9 cellular contexts compared by ENCODE assay signal in the genomic region with DNA sequence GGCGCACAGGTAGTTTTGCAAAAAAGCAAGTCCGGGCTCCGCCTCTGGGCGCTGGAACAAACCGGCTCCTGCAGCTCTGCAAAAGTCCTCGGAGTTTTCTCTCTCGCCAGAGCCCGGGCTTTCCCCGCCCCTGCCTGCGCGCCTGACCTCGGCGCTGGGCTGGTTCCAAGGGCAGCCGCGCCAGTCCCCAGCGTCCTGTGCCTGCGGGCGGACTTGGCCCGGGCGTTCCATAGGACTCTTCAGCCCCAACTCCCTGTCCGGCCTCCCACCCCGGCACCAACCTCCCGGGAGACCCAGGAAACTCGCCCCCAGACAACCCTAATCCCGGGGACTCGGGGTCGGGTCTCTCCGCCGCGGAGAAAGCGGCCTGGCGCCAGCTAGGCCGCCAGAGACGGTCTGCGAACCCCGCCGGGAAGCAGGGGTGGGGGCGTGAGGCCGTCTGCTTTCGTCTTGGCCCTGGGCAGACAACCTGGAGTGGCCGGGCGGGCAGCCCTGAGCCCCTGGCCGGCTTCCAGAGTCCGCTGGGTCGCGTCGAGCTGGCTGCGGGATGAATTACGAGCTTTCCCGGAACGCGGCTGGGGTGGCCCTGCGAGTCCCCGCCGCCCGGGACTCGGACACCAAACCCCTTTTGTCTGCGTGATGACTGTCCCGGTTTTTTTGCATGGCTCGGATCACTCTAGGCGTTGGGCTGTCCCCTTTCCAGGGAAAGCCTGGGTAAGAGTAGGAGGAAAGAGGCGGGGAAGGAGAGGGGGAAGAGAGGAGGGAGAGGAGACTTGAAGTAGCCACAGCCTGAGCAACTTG. TPM values are rescaled to one million over a fixed set of nuclear protein-coding genes. Genes with fewer than 3 reads are reported as not detected.
A peak's percentile ranks its signal among the peaks of the same experiment; 100 is the strongest.
DNase-seq lines count a peak whose midpoint lies in the region; ATAC-seq and TF ChIP-seq lines count a peak whose summit lies in the region.
"Had no signal": no experiment of that assay in that cellular context is flagged by ENCODE, and none has a peak within 500 bp of the region (broad histone marks: within the 10 kb centered on the region; RNA-seq: fewer than 3 reads in every experiment).

No MANE protein-coding gene starts in this region.

- peak overlapping the region; percentile 47 for H3K9ac ChIP-seq in iPS-15b (ENCODE audit: low read depth, low read length)

- H3K27me3 Mint-ChIP-seq in effector memory CD8-positive, alpha-beta T cell: peaks cover 0 to 13% of the 10 kb centered on the region in 2 donors

- H3K27ac Mint-ChIP-seq in effector memory CD8-positive, alpha-beta T cell: no peak overlapping the region

- intact Hi-C loops in ascending aorta (cut with DNase I) (no loop called here), sciatic nerve (cut with DNase I) (no loop called here)

- no peak overlapping the region for H3K4me3 Mint-ChIP-seq in effector memory CD8-positive, alpha-beta T cell

- H3K36me3 ChIP-seq in ascending aorta (no peaks in the 10 kb centered on the region), iPS-15b (ENCODE audit: control insufficient read depth, insufficient read depth, low read length) (no peaks in the 10 kb centered on the region)

- ATAC-seq in sciatic nerve (peak; percentile 88), GM21723 (IDR thresholded peaks at IDR 0.05; ENCODE audit: unreplicated experiment) (no peak), HG03196 (IDR thresholded peaks at IDR 0.05; ENCODE audit: unreplicated experiment) (no peak)
- no peak for ATAC-seq in effector memory CD8-positive, alpha-beta T cell (replicated peaks)

- H3K4me3 ChIP-seq in ascending aorta (peak overlapping the region; percentile 51 to 68), iPS-15b (ENCODE audit: low read depth, low read length) (peak overlapping the region; percentile 75)

- peaks cover 0 to 5% of the 10 kb centered on the region in 2 donors for H3K9me3 Mint-ChIP-seq in effector memory CD8-positive, alpha-beta T cell

- H3K4me1 Mint-ChIP-seq in effector memory CD8-positive, alpha-beta T cell (ENCODE audit: low read depth in 2 of 2): no peaks in the 10 kb centered on the region

- H3K27me3 ChIP-seq in ascending aorta (no peaks in the 10 kb centered on the region), iPS-15b (ENCODE audit: control insufficient read depth, insufficient read depth, low read length) (peaks cover 56% of the 10 kb centered on the region)

- H3K9me3 ChIP-seq in ascending aorta (no peaks in the 10 kb centered on the region), iPS-15b (ENCODE audit: control insufficient read depth, insufficient read depth, low read length) (no peaks in the 10 kb centered on the region)

- no peaks in the 10 kb centered on the region for H3K4me1 ChIP-seq in ascending aorta
- no peaks in the 10 kb centered on the region for H3K4me1 ChIP-seq in iPS-15b (ENCODE audit: control insufficient read depth, insufficient read depth, low read length)

- peak; percentile 88 for DNase-seq in ELF-1 (ENCODE audit: low read depth, low spot score)
- DNase-seq in ascending aorta (ENCODE audit: low spot score in 2 of 2): no peak
- DNase-seq in sciatic nerve (ENCODE audit: low spot score): peak; percentile 67
- no peak for DNase-seq in SKM-1 (lab: John Stamatoyannopoulos, UW; ENCODE audit: unreplicated experiment)
- no peak for DNase-seq in effector memory CD8-positive, alpha-beta T cell
- DNase-seq: central memory CD4-positive, alpha-beta T cell had no signal

- H3K27ac ChIP-seq in ascending aorta: peak overlapping the region; percentile 57 to 62

- no peaks in the 10 kb centered on the region for H3K36me3 Mint-ChIP-seq in effector memory CD8-positive, alpha-beta T cell (ENCODE audit: insufficient read depth)

- no peak for TF ChIP-seq CTCF in ascending aorta (IDR thresholded peaks at IDR 0.05)

RNA-seq across cellular contexts. Expression of a gene that starts 1.0 kb away (rescaled TPM):
- total RNA-seq in ascending aorta (0.21 TPM), sciatic nerve (2.5 TPM)

Comparison
In these comparisons a context has a peak if more than half of its experiments do, and no peak if none do; other contexts are left out.
1. DNase-seq: peak in ELF-1 (single experiment) and sciatic nerve (single experiment); none in ascending aorta (0 of 2), SKM-1 (single experiment) and effector memory CD8-positive, alpha-beta T cell (0 of 3).